In the genomic region with DNA sequence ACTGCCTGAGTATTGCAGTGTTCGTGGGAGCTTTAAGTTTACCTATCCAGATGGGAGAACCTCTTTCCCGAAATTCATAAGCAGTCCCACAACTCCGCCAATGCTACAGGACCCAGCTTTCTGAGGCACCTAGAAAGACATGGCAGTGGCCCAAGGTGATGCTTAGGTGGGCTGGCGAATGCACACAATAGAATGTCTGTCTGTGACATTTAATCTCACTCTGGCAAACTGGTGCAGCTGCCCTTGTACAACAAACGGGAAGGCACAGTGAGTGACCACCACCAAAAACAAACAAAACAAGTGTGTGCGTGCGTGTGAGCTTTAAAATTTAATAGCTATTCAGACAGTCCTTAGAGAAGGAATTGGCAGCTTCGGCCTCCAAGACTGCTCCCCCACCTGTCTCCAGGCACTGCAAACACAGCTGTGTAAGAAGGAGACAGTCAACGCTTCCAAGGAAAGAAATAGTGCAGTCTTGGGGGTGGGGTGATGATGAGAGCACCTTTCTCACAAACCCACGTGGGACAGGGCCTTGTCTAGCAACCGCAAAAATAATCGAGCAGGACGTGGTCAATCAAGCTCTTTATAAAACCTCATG, we compare ENCODE assay signal across 9 cellular contexts.
DNase-seq lines count a peak whose midpoint lies in the region; ATAC-seq and TF ChIP-seq lines count a peak whose summit lies in the region.
"Had no signal": no experiment of that assay in that cellular context is flagged by ENCODE, and none has a peak within 500 bp of the region (broad histone marks: within the 10 kb centered on the region; RNA-seq: fewer than 3 reads in every experiment).

No MANE protein-coding gene starts in this region.

- H3K36me3 ChIP-seq in PC-3 (ENCODE audit: low read depth, low read length), result no peaks in the 10 kb centered on the region
- no peaks in the 10 kb centered on the region for H3K36me3 ChIP-seq in hepatocyte (replicated peaks; ENCODE audit: insufficient read depth, low read depth)
- H3K36me3 ChIP-seq in suprapubic skin, result no peaks in the 10 kb centered on the region
- H3K36me3 ChIP-seq: cardiac muscle cell had no signal

- intact Hi-C loops in PC-3 (cut with micrococcal nuclease), result loop anchor here (10.0 kb wide), 1 partner anchor 316 kb away; no protein-coding TSS in a partner anchor

- H3K27ac ChIP-seq in PC-3 (ENCODE audit: low read length), result no peak overlapping the region
- H3K27ac ChIP-seq in hepatocyte, result peak overlapping the region; percentile 76
- peak overlapping the region; percentile 79 for H3K27ac ChIP-seq in suprapubic skin
- H3K27ac ChIP-seq: cardiac muscle cell had no signal

- no peaks in the 10 kb centered on the region for H3F3A ChIP-seq in PC-3 (ENCODE audit: low read length, unreplicated experiment)

- no peak for TF ChIP-seq POLR2A in suprapubic skin (IDR thresholded peaks at IDR 0.05)

- H3K9me2 ChIP-seq in PC-3 (replicated peaks; ENCODE audit: low read length) (0 out of 2 replicates have a peak, but pooled peaks cover 4% of the 10 kb centered on the region), hepatocyte (replicated peaks; ENCODE audit: insufficient read depth) (no peaks in the 10 kb centered on the region)

- DNase-seq in NCI-H1417 (lab: John Stamatoyannopoulos, UW), result peak in 2 of 3 experiments; percentile 24 to 67
- no peak for DNase-seq in NCI-H1417 treated with DMSO at 0.1 percent for 48 hours (lab: John Stamatoyannopoulos, UW)
- DNase-seq in PC-3, result no peak
- DNase-seq in hepatocyte (ENCODE audit: low spot score), result no peak
- no peak for DNase-seq in suprapubic skin (ENCODE audit: low spot score in 2 of 2)
- DNase-seq in chondrocyte (ENCODE audit: low spot score), result no peak

- H3K4me3 ChIP-seq in PC-3 (ENCODE audit: low read length) (no peak overlapping the region), hepatocyte (no peak overlapping the region), suprapubic skin (no peak overlapping the region)
- H3K4me3 ChIP-seq: cardiac muscle cell had no signal

- H3K4me1 ChIP-seq in PC-3 (ENCODE audit: insufficient read depth, low read length) (no peaks in the 10 kb centered on the region), hepatocyte (ENCODE audit: insufficient read depth) (peaks cover 17% of the 10 kb centered on the region), suprapubic skin (peaks cover 64% of the 10 kb centered on the region)

- TF ChIP-seq CTCF in PC-3 (conservative IDR thresholded peaks at IDR 0.05; ENCODE audit: low read depth, low read length), result no peak
- TF ChIP-seq CTCF in hepatocyte (IDR thresholded peaks at IDR 0.05; ENCODE audit: poor library complexity), result no peak
- no peak for TF ChIP-seq CTCF in suprapubic skin (IDR thresholded peaks at IDR 0.05)
- TF ChIP-seq CTCF in chondrocyte (IDR thresholded peaks at IDR 0.05), result no peak

- POLR2A ChIA-PET in PC-3 (lab: Charles Lee; ENCODE audit: unreplicated experiment), result no interaction called here

- no peak overlapping the region for H3K27ac Mint-ChIP-seq in chondrocyte (ENCODE audit: unreplicated experiment)

- H3K27me3 ChIP-seq in PC-3 (ENCODE audit: low read length) (no peaks in the 10 kb centered on the region), hepatocyte (no peaks in the 10 kb centered on the region), suprapubic skin (no peaks in the 10 kb centered on the region)
- H3K27me3 ChIP-seq: cardiac muscle cell had no signal

- H4K20me1 ChIP-seq in PC-3 (ENCODE audit: low read length), result no peaks in the 10 kb centered on the region
- no peaks in the 10 kb centered on the region for H4K20me1 ChIP-seq in hepatocyte (ENCODE audit: insufficient read depth, poor library complexity, severe bottlenecking)

- no peaks in the 10 kb centered on the region for H3K79me2 ChIP-seq in PC-3 (ENCODE audit: low read length)
- no peaks in the 10 kb centered on the region for H3K79me2 ChIP-seq in hepatocyte

- BruUV-seq in PC-3 (replicated peaks; lab: Mats Ljungman, UMichigan), result no TSS peak

- no peak for ATAC-seq in PC-3
- no peak for ATAC-seq in HG02981 (IDR thresholded peaks at IDR 0.05; ENCODE audit: unreplicated experiment)
- ATAC-seq in HG02973 (IDR thresholded peaks at IDR 0.05; ENCODE audit: unreplicated experiment), result no peak

- H3K4me1 Mint-ChIP-seq in chondrocyte (ENCODE audit: low read depth), result peaks cover 31% of the 10 kb centered on the region

- H3K9me3 Mint-ChIP-seq in chondrocyte (ENCODE audit: low read depth), result no peaks in the 10 kb centered on the region

- WGBS in hepatocyte (ENCODE audit: low lambda C conversion rate, missing lambda C conversion rate), result 85% methylated on average over 13 of the region's 13 CpGs
- WGBS in suprapubic skin, result 67% methylated on average over 13 of the region's 13 CpGs

- H3K4me2 ChIP-seq in PC-3 (ENCODE audit: low read length), result no peak overlapping the region
- H3K4me2 ChIP-seq in hepatocyte, result no peak overlapping the region

- no peak overlapping the region for H3K9ac ChIP-seq in PC-3 (ENCODE audit: low read length)

- H3K4me3 Mint-ChIP-seq in chondrocyte (ENCODE audit: unreplicated experiment), result no peak overlapping the region

- no peaks in the 10 kb centered on the region for H3K36me3 Mint-ChIP-seq in chondrocyte (ENCODE audit: low read depth)

- H3K9me3 ChIP-seq in PC-3 (ENCODE audit: low read length) (no peaks in the 10 kb centered on the region), hepatocyte (ENCODE audit: low read depth) (no peaks in the 10 kb centered on the region), suprapubic skin (no peaks in the 10 kb centered on the region)

- no peaks in the 10 kb centered on the region for H3K27me3 Mint-ChIP-seq in chondrocyte (ENCODE audit: low read depth)

- H2AFZ ChIP-seq in PC-3 (ENCODE audit: low read length) (peak overlapping the region; percentile 85; the same call in 1 of the 2 replicates), hepatocyte (no peak overlapping the region)

- no peak for TF ChIP-seq EP300 in suprapubic skin (IDR thresholded peaks at IDR 0.05)

- CTCF ChIA-PET in PC-3 (lab: Charles Lee), result no interaction called here

Comparison
In these comparisons a context has a peak if more than half of its experiments do, and no peak if none do; other contexts are left out.
1. DNase-seq: peak in NCI-H1417 (2 of 3); none in NCI-H1417 treated with DMSO at 0.1 percent for 48 hours (single experiment), PC-3 (single experiment), hepatocyte (single experiment), suprapubic skin (0 of 2) and chondrocyte (single experiment).